In the genomic region with DNA sequence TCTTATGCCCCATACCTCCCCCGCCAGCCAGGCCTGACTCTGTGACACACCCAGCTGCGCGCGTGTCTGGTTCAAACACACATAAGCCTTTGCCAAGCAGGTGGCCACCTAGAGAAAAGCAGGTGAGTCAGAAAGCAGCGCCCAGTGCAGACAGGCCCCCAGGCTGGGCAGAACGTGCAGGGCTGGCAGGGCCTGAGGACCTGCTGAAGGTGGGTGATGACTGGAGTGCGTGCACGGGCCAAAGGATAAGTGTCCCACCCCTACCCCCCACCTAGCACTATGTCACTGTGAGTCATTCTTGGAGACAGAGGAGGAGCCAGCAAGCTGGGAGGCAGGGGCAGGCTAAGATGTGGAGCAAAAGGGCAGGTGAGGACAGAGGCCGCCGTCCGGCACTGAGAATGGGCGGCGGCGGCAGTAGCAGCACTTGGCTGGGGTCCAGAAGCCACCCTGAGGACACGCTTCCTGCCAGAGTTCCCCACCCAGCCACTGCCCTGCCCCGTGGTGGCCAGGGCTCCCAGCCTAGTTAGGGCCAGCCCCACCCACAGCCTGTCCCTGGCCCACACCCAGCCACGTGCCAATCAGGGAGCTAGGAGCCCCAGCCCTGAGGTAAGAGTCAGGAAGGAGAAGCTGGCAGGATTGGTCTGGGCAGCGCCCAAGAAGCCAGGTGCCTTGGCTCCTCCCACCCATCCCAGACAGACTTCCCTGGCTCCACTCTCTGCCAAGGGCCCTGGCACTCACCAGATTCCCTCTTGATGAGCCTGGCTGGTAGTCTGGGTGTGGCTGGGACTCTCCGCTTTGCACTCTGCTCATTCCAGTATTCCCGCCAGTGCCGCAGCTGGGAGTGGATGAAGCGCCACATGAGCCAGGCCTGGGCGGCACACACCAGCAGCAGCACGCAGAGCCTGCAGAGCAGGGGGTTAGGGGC, we compare ENCODE assay signal across 9 cellular contexts.
DNase-seq lines count a peak whose midpoint lies in the region; ATAC-seq, FAIRE-seq and TF ChIP-seq lines count a peak whose summit lies in the region.
"Had no signal": no experiment of that assay in that cellular context is flagged by ENCODE, and none has a peak within 500 bp of the region (broad histone marks: within the 10 kb centered on the region; RNA-seq: fewer than 3 reads in every experiment).

No MANE protein-coding gene starts in this region.

- H3K4me1 Mint-ChIP-seq in Calu3 (ENCODE audit: low read depth, unreplicated experiment): peaks cover 40% of the 10 kb centered on the region
- peaks cover 35% of the 10 kb centered on the region for H3K4me1 Mint-ChIP-seq in astrocyte (ENCODE audit: low read depth, unreplicated experiment)
- H3K4me1 Mint-ChIP-seq in activated T-helper 17 cell treated with anti-CD3 and anti-CD28 coated beads, Interleukin-2, amount 50 U/mL, for 72 hours: no peaks in the 10 kb centered on the region

- H3K4me3 Mint-ChIP-seq in Calu3 (ENCODE audit: low read depth, unreplicated experiment) (peak overlapping the region; percentile 28), astrocyte (ENCODE audit: unreplicated experiment) (no peak overlapping the region)
- H3K4me3 Mint-ChIP-seq in activated T-helper 17 cell treated with anti-CD3 and anti-CD28 coated beads, Interleukin-2, amount 50 U/mL, for 72 hours: no peak overlapping the region
- H3K4me3 Mint-ChIP-seq: central memory CD8-positive, alpha-beta T cell had no signal

- H3K27me3 ChIP-seq in astrocyte (ENCODE audit: insufficient read depth, low read length) (no peaks in the 10 kb centered on the region), kidney epithelial cell (ENCODE audit: control insufficient read depth, insufficient read depth, low read length) (no peaks in the 10 kb centered on the region), thyroid gland (no peaks in the 10 kb centered on the region)

- H3K36me3 ChIP-seq in astrocyte (ENCODE audit: insufficient read depth, low read length): peaks cover 54% of the 10 kb centered on the region
- H3K36me3 ChIP-seq in kidney epithelial cell (ENCODE audit: control insufficient read depth, insufficient read depth, low read length): no peaks in the 10 kb centered on the region
- H3K36me3 ChIP-seq in thyroid gland: peaks cover 10 to 14% of the 10 kb centered on the region in 2 donors

- H3K27ac Mint-ChIP-seq in Calu3 (ENCODE audit: unreplicated experiment) (peak overlapping the region; percentile 25), astrocyte (ENCODE audit: unreplicated experiment) (peak overlapping the region; percentile 34)
- no peak overlapping the region for H3K27ac Mint-ChIP-seq in activated T-helper 17 cell treated with anti-CD3 and anti-CD28 coated beads, Interleukin-2, amount 50 U/mL, for 72 hours

- peak overlapping the region; percentile 61 for H3K4me2 ChIP-seq in astrocyte (ENCODE audit: low read length)

- H3K36me3 Mint-ChIP-seq in Calu3 (ENCODE audit: insufficient read depth, unreplicated experiment) (peaks cover 20% of the 10 kb centered on the region), astrocyte (ENCODE audit: low read depth, unreplicated experiment) (peaks cover 58% of the 10 kb centered on the region)
- H3K36me3 Mint-ChIP-seq in activated T-helper 17 cell treated with anti-CD3 and anti-CD28 coated beads, Interleukin-2, amount 50 U/mL, for 72 hours (ENCODE audit: low read depth): peaks cover 19% of the 10 kb centered on the region

- H3K27ac ChIP-seq in astrocyte (ENCODE audit: low read depth, low read length): peak overlapping the region; percentile 85
- H3K27ac ChIP-seq in thyroid gland: peak overlapping the region; percentile 68 to 76 (median 71)

- H3K27me3 Mint-ChIP-seq in Calu3 (ENCODE audit: unreplicated experiment) (no peaks in the 10 kb centered on the region), astrocyte (ENCODE audit: low read depth, unreplicated experiment) (no peaks in the 10 kb centered on the region)
- H3K27me3 Mint-ChIP-seq in activated T-helper 17 cell treated with anti-CD3 and anti-CD28 coated beads, Interleukin-2, amount 50 U/mL, for 72 hours: no peaks in the 10 kb centered on the region
- H3K27me3 Mint-ChIP-seq: central memory CD8-positive, alpha-beta T cell had no signal

- BruUV-seq in Calu3 (replicated peaks; lab: Mats Ljungman, UMichigan): no TSS peak

- no peaks in the 10 kb centered on the region for H4K20me1 ChIP-seq in astrocyte (ENCODE audit: insufficient read depth, low read length)

- no peaks in the 10 kb centered on the region for H3K9me3 Mint-ChIP-seq in Calu3 (ENCODE audit: low read depth, unreplicated experiment)
- H3K9me3 Mint-ChIP-seq in astrocyte (ENCODE audit: unreplicated experiment): no peaks in the 10 kb centered on the region
- H3K9me3 Mint-ChIP-seq in activated T-helper 17 cell treated with anti-CD3 and anti-CD28 coated beads, Interleukin-2, amount 50 U/mL, for 72 hours: no peaks in the 10 kb centered on the region
- H3K9me3 Mint-ChIP-seq: central memory CD8-positive, alpha-beta T cell had no signal

- no peak for FAIRE-seq in astrocyte (lab: Jason Lieb, UNC)

- DNase-seq in Calu3: peak; percentile 99
- peak; percentile 75 to 92 for DNase-seq in NCI-H2081 (lab: John Stamatoyannopoulos, UW)
- peak; percentile 79 for DNase-seq in astrocyte (ENCODE audit: low read depth)
- DNase-seq in kidney epithelial cell (ENCODE audit: low read depth): peak; percentile 93
- peak; percentile 99 for DNase-seq in thyroid gland

- intact Hi-C loops in Calu3 (cut with micrococcal nuclease; ENCODE audit: unreplicated experiment): loop anchor here (2.0 to 5.0 kb wide), 2 partner anchors 83 to 93 kb away; a partner anchor contains a TSS
- intact Hi-C loops in thyroid gland (cut with DNase I): loop anchor here (5.0 to 10.0 kb wide), 3 partner anchors 68 to 161 kb away; a partner anchor contains a TSS

- no peak for ATAC-seq in activated T-helper 17 cell treated with anti-CD3 and anti-CD28 coated beads, Interleukin-2, amount 50 U/mL, for 72 hours (replicated peaks)
- ATAC-seq in HG02798 (IDR thresholded peaks at IDR 0.05; ENCODE audit: poor library complexity, unreplicated experiment) (no peak), GM19455 (IDR thresholded peaks at IDR 0.05; ENCODE audit: unreplicated experiment) (no peak)

- no peak overlapping the region for H2AFZ ChIP-seq in astrocyte (ENCODE audit: low read depth, low read length)

- no peak for TF ChIP-seq POLR2A in thyroid gland (IDR thresholded peaks at IDR 0.05)

- CTCF ChIA-PET in Calu3 (lab: Charles Lee): interaction anchor here (0.5 to 1.5 kb wide), 16 partner anchors 8 to 625 kb away, joined by 3 to 9 read pairs (median 3); a partner anchor contains a TSS

- peak overlapping the region; percentile 68 for H3K9ac ChIP-seq in astrocyte (ENCODE audit: low read length)

- H3K79me2 ChIP-seq in astrocyte (ENCODE audit: insufficient read depth, low read length): peaks cover 4% of the 10 kb centered on the region

- 13 to 28% methylated on average over 17 to 21 of the region's 24 CpGs for WGBS in thyroid gland, 2 donors

- H3K9me3 ChIP-seq in astrocyte (ENCODE audit: insufficient read depth, low read depth, low read length): no peaks in the 10 kb centered on the region
- H3K9me3 ChIP-seq in thyroid gland: no peaks in the 10 kb centered on the region

- H3K4me3 ChIP-seq in astrocyte (ENCODE audit: insufficient read depth, low read depth, low read length): no peak overlapping the region
- H3K4me3 ChIP-seq in kidney epithelial cell (ENCODE audit: low read depth, low read length): no peak overlapping the region
- H3K4me3 ChIP-seq in thyroid gland (replicated peaks in 1 of 3): no peak overlapping the region

- H3K4me1 ChIP-seq in astrocyte (ENCODE audit: insufficient read depth, low read length) (peaks cover 40% of the 10 kb centered on the region), thyroid gland (peaks cover 7 to 37% of the 10 kb centered on the region in 2 donors)

- no peak for TF ChIP-seq CTCF in Calu3 (IDR thresholded peaks at IDR 0.05; ENCODE audit: unreplicated experiment)
- TF ChIP-seq CTCF in astrocyte (IDR thresholded peaks at IDR 0.05; ENCODE audit: insufficient read depth, low read depth, low read length): no peak
- TF ChIP-seq CTCF in kidney epithelial cell (IDR thresholded peaks at IDR 0.05; ENCODE audit: insufficient read depth, low read length, poor library complexity, severe bottlenecking): no peak
- TF ChIP-seq CTCF in thyroid gland (IDR thresholded peaks at IDR 0.05): no peak
